ENCODE assay signal across 11 cellular contexts in the genomic region with DNA sequence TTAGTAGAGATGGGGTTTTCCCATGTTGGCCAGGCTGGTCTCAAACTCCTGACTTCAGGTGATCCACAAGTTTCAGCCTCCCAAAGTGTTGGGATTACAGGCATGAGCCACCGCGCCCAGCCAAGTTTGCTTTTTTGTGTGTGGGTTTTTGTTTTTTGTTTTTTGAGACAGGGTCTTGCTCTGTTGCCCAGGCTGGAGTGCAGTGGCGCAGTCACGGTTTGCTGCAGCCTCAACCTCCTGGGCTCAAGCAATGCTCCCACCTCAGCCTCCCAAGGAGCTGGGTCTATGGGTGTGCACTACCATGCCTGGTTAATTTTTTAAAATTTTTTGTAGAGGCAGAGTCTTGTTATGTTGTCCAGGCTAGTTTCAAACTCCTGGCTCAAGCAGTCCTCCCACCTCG. TPM values are rescaled to one million over a fixed set of nuclear protein-coding genes. Genes with fewer than 3 reads are reported as not detected.
DNase-seq lines count a peak whose midpoint lies in the region; ATAC-seq and TF ChIP-seq lines count a peak whose summit lies in the region.
"Not testable (repeated sequence)": the region's sequence is repeated elsewhere in the genome, so short reads cannot be mapped to it uniquely, and the experiment has no call there.
"Had no signal": no experiment of that assay in that cellular context is flagged by ENCODE, and none has a peak within 500 bp of the region (broad histone marks: within the 10 kb centered on the region; RNA-seq: fewer than 3 reads in every experiment).

No MANE protein-coding gene starts in this region.

- H3K4me1 ChIP-seq in lower lobe of right lung: peaks cover 57% of the 10 kb centered on the region

- H3K36me3 ChIP-seq in lower lobe of right lung: not testable (repeated sequence)

- not testable (repeated sequence) for H3K9me3 Mint-ChIP-seq in activated CD4-positive, alpha-beta memory T cell treated with anti-CD3 and anti-CD28 coated beads, Interleukin-2, amount 10 ng/mL, durations not matched to agents 7 days and 5 days; dendritic cell treated with granulocyte-macrophage colony-stimulating factor and Interleukin-4, amounts not matched to agents 40 ng/mL and 50 ng/mL, for 4 days; stimulated activated effector memory CD8-positive, alpha-beta T cell treated with anti-CD3 and anti-CD28 coated beads, Interleukin-12 subunit alpha, Interleukin-12 subunit beta, amount 100 ng/mL, for 72 hours

- not testable (repeated sequence) for H3K27me3 Mint-ChIP-seq in activated CD4-positive, alpha-beta memory T cell treated with anti-CD3 and anti-CD28 coated beads, Interleukin-2, amount 10 ng/mL, durations not matched to agents 7 days and 5 days; dendritic cell treated with granulocyte-macrophage colony-stimulating factor and Interleukin-4, amounts not matched to agents 40 ng/mL and 50 ng/mL, for 4 days

- H3K27ac ChIP-seq in 22Rv1 (peak overlapping the region; percentile 39; the same call in 1 of the 2 replicates), HL-60 (replicated peaks) (peak overlapping the region; percentile 98)
- not testable (repeated sequence) for H3K27ac ChIP-seq in lower lobe of right lung

- peak overlapping the region; percentile 58 for H3K4me3 Mint-ChIP-seq in activated CD4-positive, alpha-beta memory T cell treated with anti-CD3 and anti-CD28 coated beads, Interleukin-2, amount 10 ng/mL, durations not matched to agents 7 days and 5 days
- H3K4me3 Mint-ChIP-seq in dendritic cell treated with granulocyte-macrophage colony-stimulating factor and Interleukin-4, amounts not matched to agents 40 ng/mL and 50 ng/mL, for 4 days: peak overlapping the region; percentile 92
- H3K4me3 Mint-ChIP-seq in stimulated activated effector memory CD8-positive, alpha-beta T cell treated with anti-CD3 and anti-CD28 coated beads, Interleukin-12 subunit alpha, Interleukin-12 subunit beta, amount 100 ng/mL, for 72 hours: peak overlapping the region; percentile 82

- CTCF ChIA-PET in activated CD4-positive, alpha-beta memory T cell treated with anti-CD3 and anti-CD28 coated beads, Interleukin-2, amount 10 ng/mL, durations not matched to agents 7 days and 5 days (lab: Charles Lee): interaction anchor here (2.0 to 9.9 kb wide), 6 partner anchors 13 to 243 kb away, joined by 6 to 149 read pairs (median 23); a partner anchor contains a TSS

- not testable (repeated sequence) for H3K27me3 ChIP-seq in HL-60 (ENCODE audit: insufficient read depth, poor library complexity, severe bottlenecking); lower lobe of right lung (ENCODE audit: low read depth)

- not testable (repeated sequence) for DNase-seq in HL-60 (ENCODE audit: low read depth in 1 of 2, low spot score in 1 of 2); activated CD4-positive, alpha-beta memory T cell treated with anti-CD3 and anti-CD28 coated beads, Interleukin-2, amount 10 ng/mL, durations not matched to agents 7 days and 5 days; lower lobe of right lung; stimulated activated effector memory CD8-positive, alpha-beta T cell treated with anti-CD3 and anti-CD28 coated beads, Interleukin-12 subunit alpha, Interleukin-12 subunit beta, amount 100 ng/mL, for 72 hours (ENCODE audit: low spot score in 2 of 2)

- intact Hi-C loops in dendritic cell treated with granulocyte-macrophage colony-stimulating factor and Interleukin-4, amounts not matched to agents 40 ng/mL and 50 ng/mL, for 4 days (cut with micrococcal nuclease); lower lobe of right lung (cut with DNase I): not testable (repeated sequence)

- peak overlapping the region; percentile 88 for H3K4me3 ChIP-seq in HL-60 (replicated peaks; ENCODE audit: insufficient read depth, low read length)
- peak overlapping the region; percentile 39 for H3K4me3 ChIP-seq in lower lobe of right lung

- not testable (repeated sequence) for H3K9me3 ChIP-seq in lower lobe of right lung

- peak overlapping the region; percentile 78 for H3K27ac Mint-ChIP-seq in activated CD4-positive, alpha-beta memory T cell treated with anti-CD3 and anti-CD28 coated beads, Interleukin-2, amount 10 ng/mL, durations not matched to agents 7 days and 5 days
- H3K27ac Mint-ChIP-seq in dendritic cell treated with granulocyte-macrophage colony-stimulating factor and Interleukin-4, amounts not matched to agents 40 ng/mL and 50 ng/mL, for 4 days: peak overlapping the region; percentile 90
- H3K27ac Mint-ChIP-seq in stimulated activated effector memory CD8-positive, alpha-beta T cell treated with anti-CD3 and anti-CD28 coated beads, Interleukin-12 subunit alpha, Interleukin-12 subunit beta, amount 100 ng/mL, for 72 hours: not testable (repeated sequence)

- POLR2A ChIA-PET in activated CD4-positive, alpha-beta memory T cell treated with anti-CD3 and anti-CD28 coated beads, Interleukin-2, amount 10 ng/mL, durations not matched to agents 7 days and 5 days (lab: Charles Lee): interaction anchor here (1.3 to 2.6 kb wide), 3 partner anchors 11 to 226 kb away, joined by 3 to 12 read pairs (median 11); a partner anchor contains a TSS

- peaks cover 61% of the 10 kb centered on the region for H3K4me1 Mint-ChIP-seq in activated CD4-positive, alpha-beta memory T cell treated with anti-CD3 and anti-CD28 coated beads, Interleukin-2, amount 10 ng/mL, durations not matched to agents 7 days and 5 days
- peaks cover 87% of the 10 kb centered on the region for H3K4me1 Mint-ChIP-seq in dendritic cell treated with granulocyte-macrophage colony-stimulating factor and Interleukin-4, amounts not matched to agents 40 ng/mL and 50 ng/mL, for 4 days (ENCODE audit: low read depth)
- H3K4me1 Mint-ChIP-seq in stimulated activated effector memory CD8-positive, alpha-beta T cell treated with anti-CD3 and anti-CD28 coated beads, Interleukin-12 subunit alpha, Interleukin-12 subunit beta, amount 100 ng/mL, for 72 hours: peaks cover 57% of the 10 kb centered on the region

- not testable (repeated sequence) for TF ChIP-seq CTCF in 22Rv1 (IDR thresholded peaks at IDR 0.05); HL-60 (IDR thresholded peaks at IDR 0.05; ENCODE audit: insufficient read depth, low read length); lower lobe of right lung (IDR thresholded peaks at IDR 0.05)

- H3K36me3 Mint-ChIP-seq in activated CD4-positive, alpha-beta memory T cell treated with anti-CD3 and anti-CD28 coated beads, Interleukin-2, amount 10 ng/mL, durations not matched to agents 7 days and 5 days (ENCODE audit: low read depth): not testable (repeated sequence)
- H3K36me3 Mint-ChIP-seq in dendritic cell treated with granulocyte-macrophage colony-stimulating factor and Interleukin-4, amounts not matched to agents 40 ng/mL and 50 ng/mL, for 4 days (ENCODE audit: low read depth): peaks cover 56% of the 10 kb centered on the region
- H3K36me3 Mint-ChIP-seq in stimulated activated effector memory CD8-positive, alpha-beta T cell treated with anti-CD3 and anti-CD28 coated beads, Interleukin-12 subunit alpha, Interleukin-12 subunit beta, amount 100 ng/mL, for 72 hours: peaks cover 28% of the 10 kb centered on the region

- not testable (repeated sequence) for ATAC-seq in lower lobe of right lung; stimulated activated effector memory CD8-positive, alpha-beta T cell treated with anti-CD3 and anti-CD28 coated beads, Interleukin-12 subunit alpha, Interleukin-12 subunit beta, amount 100 ng/mL, for 72 hours

RNA-seq across cellular contexts. Expression of a gene that starts 1.6 kb away (rescaled TPM):
- 10 to 100 TPM in 1 of 2 experiments, 1 to 10 TPM in 1; 9.9 to 10.4 TPM for total RNA-seq in activated CD4-positive, alpha-beta memory T cell treated with anti-CD3 and anti-CD28 coated beads, Interleukin-2, amount 10 ng/mL, durations not matched to agents 7 days and 5 days
- 1.1 TPM for total RNA-seq in lower lobe of right lung
- total RNA-seq: body of pancreas, neural crest cell had no signal

RNA-seq across cellular contexts. Expression of a gene that starts 5.4 kb away (rescaled TPM):
- 10 to 100 TPM; 55.5 to 65.9 TPM for total RNA-seq in activated CD4-positive, alpha-beta memory T cell treated with anti-CD3 and anti-CD28 coated beads, Interleukin-2, amount 10 ng/mL, durations not matched to agents 7 days and 5 days
- total RNA-seq in lower lobe of right lung: 45.0 TPM

RNA-seq across cellular contexts. Expression of a gene that starts 12.5 kb away (rescaled TPM):
- 10 to 100 TPM; 82.8 to 89.2 TPM for total RNA-seq in activated CD4-positive, alpha-beta memory T cell treated with anti-CD3 and anti-CD28 coated beads, Interleukin-2, amount 10 ng/mL, durations not matched to agents 7 days and 5 days
- 124 TPM for total RNA-seq in lower lobe of right lung

RNA-seq across cellular contexts. Expression of a gene that starts 20.4 kb away (rescaled TPM):
- total RNA-seq in activated CD4-positive, alpha-beta memory T cell treated with anti-CD3 and anti-CD28 coated beads, Interleukin-2, amount 10 ng/mL, durations not matched to agents 7 days and 5 days: under 1 TPM; 0.15 to 0.40 TPM
- 0.62 TPM for total RNA-seq in lower lobe of right lung
- total RNA-seq: activated CD8-positive, alpha-beta memory T cell treated with anti-CD3 and anti-CD28 coated beads for 36 hours; neural crest cell; subcutaneous adipose tissue; T-helper 2 cell treated with Interferon-gamma antibody and Interleukin-4, amounts not matched to agents 100 ng/mL and 5 ng/mL, for 36 hours had no signal

RNA-seq across cellular contexts. Expression of a gene that starts 36.9 kb away (rescaled TPM):
- total RNA-seq in activated CD4-positive, alpha-beta memory T cell treated with anti-CD3 and anti-CD28 coated beads, Interleukin-2, amount 10 ng/mL, durations not matched to agents 7 days and 5 days: 10 to 100 TPM; 26.8 to 27.0 TPM
- 0.86 TPM for total RNA-seq in lower lobe of right lung
